ENCODE assay signal across 25 cellular contexts in genomic region chr6:166972101-166972500, GRCh38.
"Had no signal": no experiment of that assay in that cellular context is flagged by ENCODE, and none has a peak within 500 bp of the region (broad histone marks: within the 10 kb centered on the region; RNA-seq: fewer than 3 reads in every experiment).

No MANE protein-coding gene starts in this region.

- H3K4me1 ChIP-seq: SJSA1 had no signal

- H3K9ac ChIP-seq: KMS-11 had no signal

- ATAC-seq: K562 had no signal

- H3K27me3 ChIP-seq: SJSA1 had no signal

- H3K27me3 Mint-ChIP-seq: IgD-negative memory B cell had no signal

- H3K27ac Mint-ChIP-seq: IgD-negative memory B cell had no signal

- H3K9me3 Mint-ChIP-seq: IgD-negative memory B cell had no signal

- H3K4me3 ChIP-seq: K562, SJSA1, SK-N-MC had no signal

- H3K4me2 ChIP-seq: KMS-11 had no signal

- DNase-seq: Kasumi-1, MM.1S, NCI-H1092 treated with DMSO at 0.1 percent for 48 hours, NCI-H1436, NCI-H1694, NCI-H187 treated with DMSO at 0.1 percent for 48 hours, NCI-H2081, NCI-H2107, NCI-H226, NCI-H446, NCI-H510A, NCI-H524 treated with DMSO at 0.1 percent for 48 hours, NCI-H69, NCI-H774, Right ventricle myocardium superior, RPMI8226, SIG-M5 had no signal

- FAIRE-seq: HTR-8/SVneo, K562, RCC 7860 had no signal

- H3K4me3 Mint-ChIP-seq: IgD-negative memory B cell had no signal

- H3K9me3 ChIP-seq: SJSA1 had no signal

- H3K27ac ChIP-seq: HL-60, KMS-11, SJSA1, SK-N-MC had no signal
